8 cellular contexts compared by ENCODE assay signal in the genomic region with DNA sequence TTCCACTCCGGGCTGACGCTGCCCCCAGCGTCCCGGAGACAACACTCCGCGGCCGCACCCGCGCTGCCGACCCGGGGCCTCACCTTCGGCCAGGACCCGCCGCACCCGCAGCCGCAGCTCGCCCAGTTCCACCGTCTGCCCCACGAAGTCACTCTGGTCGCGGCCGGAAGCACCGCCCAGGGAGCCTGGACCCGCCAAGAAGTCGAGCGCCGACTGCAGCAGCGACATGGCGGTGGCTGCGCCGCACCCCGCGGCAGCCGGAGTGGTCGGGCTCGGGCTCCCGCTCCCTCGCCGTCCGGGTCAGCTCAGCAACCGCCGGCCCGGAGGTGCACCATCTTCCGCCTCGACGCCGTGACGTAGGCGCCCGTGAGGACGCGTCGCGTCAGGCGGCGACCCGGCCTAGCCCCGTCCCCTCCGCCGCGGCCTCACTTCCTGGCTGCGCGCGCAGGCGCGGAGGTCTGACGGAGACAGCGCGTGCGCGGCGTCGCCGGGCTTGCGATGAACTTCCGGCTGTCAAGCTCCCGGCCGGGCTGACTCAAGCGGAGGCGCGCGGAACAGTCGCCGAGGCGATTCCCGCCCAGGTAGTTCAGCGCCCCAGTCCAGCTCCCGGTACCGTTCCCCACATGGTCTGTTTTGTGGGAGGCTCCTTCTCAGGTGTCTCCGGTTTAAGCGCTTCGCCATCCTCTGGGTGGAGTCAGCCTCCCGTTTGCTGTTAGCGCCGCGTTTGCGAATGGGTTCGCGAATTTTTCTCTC. TPM values are rescaled to one million over a fixed set of nuclear protein-coding genes. Genes with fewer than 3 reads are reported as not detected.
DNase-seq lines count a peak whose midpoint lies in the region; ATAC-seq and TF ChIP-seq lines count a peak whose summit lies in the region.

Gene GAK, minus strand, starts transcription at position 357 of the 753 bp plus-strand sequence. Its CDS starts 129 bp downstream, at position 228.
Gene TMEM175, plus strand, starts transcription at position 501 of the 753 bp plus-strand sequence. CDS start 15,280 bp downstream, outside the sequence.

- H3K4me2 ChIP-seq in smooth muscle cell = peak within 1 kb of the TSS; percentile 91

- POLR2A ChIA-PET in activated B cell treated with CpG ODN at 0.5 μM for 24 hours (lab: Charles Lee) = interaction anchor here (0.6 to 4.2 kb wide), 8 partner anchors 10 to 439 kb away, joined by 3 to 73 read pairs (median 7); partner anchors contain the start of genes ATP5ME, FGFRL1, IDUA and MYL5

- peak within 1 kb of the TSS; percentile 95 for H3K9ac ChIP-seq in smooth muscle cell (ENCODE audit: low read depth)

- H3K9me3 Mint-ChIP-seq in activated B cell treated with CpG ODN at 0.5 μM for 24 hours = no peaks in the 10 kb centered on the region

- peaks cover 14% of the 10 kb centered on the region for H3K4me1 ChIP-seq in smooth muscle cell (ENCODE audit: low read depth)

- peaks cover 11% of the 10 kb centered on the region for H3K36me3 Mint-ChIP-seq in activated B cell treated with CpG ODN at 0.5 μM for 24 hours (ENCODE audit: low read depth)

- peak; percentile 92 for ATAC-seq in GM19023 (IDR thresholded peaks at IDR 0.05; ENCODE audit: unreplicated experiment)
- ATAC-seq in HG03196 (IDR thresholded peaks at IDR 0.05; ENCODE audit: unreplicated experiment) = peak; percentile 88
- ATAC-seq in activated B cell treated with CpG ODN at 0.5 μM for 24 hours (ENCODE audit: low read depth) = peak; percentile 90

- H4K20me1 ChIP-seq in smooth muscle cell (ENCODE audit: low read depth) = peaks cover 36% of the 10 kb centered on the region

- no peaks in the 10 kb centered on the region for H3K27me3 ChIP-seq in smooth muscle cell (ENCODE audit: low read depth)

- CTCF ChIA-PET in activated B cell treated with CpG ODN at 0.5 μM for 24 hours (lab: Charles Lee) = interaction anchor here (0.6 to 2.6 kb wide), 3 partner anchors 9 to 190 kb away, joined by 3 to 14 read pairs (median 4); partner anchors contain the start of gene IDUA

- intact Hi-C loops in activated B cell treated with CpG ODN at 0.5 μM for 24 hours (cut with micrococcal nuclease) = loop anchor here (1.0 to 5.0 kb wide), 7 partner anchors 10 to 415 kb away; partner anchors contain the start of genes ATP5ME, DGKQ, FGFRL1 and IDUA

- H3K79me2 ChIP-seq in smooth muscle cell (ENCODE audit: low read depth) = peaks cover 61% of the 10 kb centered on the region

- H3K4me1 Mint-ChIP-seq in activated B cell treated with CpG ODN at 0.5 μM for 24 hours = peaks cover 78% of the 10 kb centered on the region

- no peaks in the 10 kb centered on the region for H3K27me3 Mint-ChIP-seq in activated B cell treated with CpG ODN at 0.5 μM for 24 hours

- peak within 1 kb of the TSS; percentile 88 for H3K27ac ChIP-seq in smooth muscle cell (ENCODE audit: low read depth)

- TF ChIP-seq CTCF in activated B cell treated with CpG ODN at 0.5 μM for 24 hours (IDR thresholded peaks at IDR 0.05) (no peak), cardiac fibroblast (IDR thresholded peaks at IDR 0.05; ENCODE audit: low read depth, low read length) (no peak), smooth muscle cell (IDR thresholded peaks at IDR 0.05; ENCODE audit: borderline replicate concordance, insufficient read depth, poor library complexity, severe bottlenecking) (no peak)

- peak within 1 kb of the TSS; percentile 92 for H2AFZ ChIP-seq in smooth muscle cell (ENCODE audit: low read depth)

- H3K9me3 ChIP-seq in smooth muscle cell (replicated peaks; ENCODE audit: low read depth) = no peaks in the 10 kb centered on the region

- DNase-seq in AG08396 (ENCODE audit: low spot score) (peak; percentile 100), NCI-H226 (peak; percentile 87), activated B cell treated with CpG ODN at 0.5 μM for 24 hours (peak; percentile 99), cardiac fibroblast (ENCODE audit: low read depth in 2 of 2) (peak; percentile 95 to 97), iPS-NIHi7 (ENCODE audit: extremely low spot score) (peak; percentile 100), smooth muscle cell (lab: John Stamatoyannopoulos, UW; ENCODE audit: unreplicated experiment) (peak; percentile 85)

- peak within 1 kb of the TSS; percentile 98 to 100 for H3K4me3 ChIP-seq in cardiac fibroblast (replicated peaks in 1 of 2; ENCODE audit: low read depth in 2 of 2, low read length in 2 of 2)
- H3K4me3 ChIP-seq in smooth muscle cell = peak within 1 kb of the TSS; percentile 96

- no peaks in the 10 kb centered on the region for H3K36me3 ChIP-seq in smooth muscle cell (ENCODE audit: low read depth)

- peak within 1 kb of the TSS; percentile 92 for H3K27ac Mint-ChIP-seq in activated B cell treated with CpG ODN at 0.5 μM for 24 hours

- H3K4me3 Mint-ChIP-seq in activated B cell treated with CpG ODN at 0.5 μM for 24 hours = peak within 1 kb of the TSS; percentile 93

- WGBS in smooth muscle cell (ENCODE audit: low lambda C conversion rate) = under 1% methylated on average over 78 of the region's 99 CpGs

- H3F3A ChIP-seq in smooth muscle cell (ENCODE audit: low read depth) = no peaks in the 10 kb centered on the region

RNA-seq across cellular contexts. Expression of gene GAK, which starts in this region (rescaled TPM):
- total RNA-seq in activated B cell treated with CpG ODN at 0.5 μM for 24 hours (159 and 172 TPM in 2 replicates), smooth muscle cell (57.3 and 85.4 TPM in 2 replicates)
- polyA plus RNA-seq in smooth muscle cell = 56.2 and 75.4 TPM in 2 replicates

RNA-seq across cellular contexts. Expression of gene TMEM175, which starts in this region (rescaled TPM):
- total RNA-seq in activated B cell treated with CpG ODN at 0.5 μM for 24 hours = 24.5 and 28.8 TPM in 2 replicates
- total RNA-seq in smooth muscle cell = 20.6 and 30.4 TPM in 2 replicates
- polyA plus RNA-seq in smooth muscle cell = 27.6 and 35.2 TPM in 2 replicates

Comparison
In these comparisons a context has a peak if more than half of its experiments do, and no peak if none do; other contexts are left out.
1. Peak in every context shown above with its lines: DNase-seq, ATAC-seq, H3K4me3 ChIP-seq and H3K27ac ChIP-seq.